In genomic region chr15:43751885-43752284, GRCh38 we compare ENCODE assay signal across 1 cellular context.
TF ChIP-seq lines count a peak whose summit lies in the region.

No MANE protein-coding gene starts in this region.

TF ChIP-seq in GM12878, 131 proteins besides CTCF, POLR2A, EP300 and RAD21:
- TF ChIP-seq KAT2A (conservative IDR thresholded peaks at IDR 0.05; ENCODE audit: control insufficient read depth, low read depth, low read length) (no peak), E4F1 (IDR thresholded peaks at IDR 0.05; ENCODE audit: borderline replicate concordance, partially characterized antibody) (no peak), ZBTB11 (CRISPR knock-in tag; IDR thresholded peaks at IDR 0.05) (no peak), FOXK2 (IDR thresholded peaks at IDR 0.05) (no peak), BMI1 (IDR thresholded peaks at IDR 0.05; ENCODE audit: borderline replicate concordance) (no peak), BRCA1 (IDR thresholded peaks at IDR 0.05; ENCODE audit: low read depth, low read length) (no peak), POLR2AphosphoS5 (IDR thresholded peaks at IDR 0.05; ENCODE audit: low read length) (no peak), EED (IDR thresholded peaks at IDR 0.05; ENCODE audit: low read depth) (no peak), FOS (IDR thresholded peaks at IDR 0.05; ENCODE audit: borderline replicate concordance, extremely low read depth, insufficient read length) (no peak), ESRRA (IDR thresholded peaks at IDR 0.05; ENCODE audit: low read length) (no peak), SP1 (IDR thresholded peaks at IDR 0.05; ENCODE audit: low read depth, low read length) (no peak), RFX5 (IDR thresholded peaks at IDR 0.05; ENCODE audit: low read depth, low read length) (no peak), POLR2AphosphoS2 (IDR thresholded peaks at IDR 0.05; ENCODE audit: low read depth, low read length) (no peak), E2F4 (IDR thresholded peaks at IDR 0.05; ENCODE audit: low read depth, low read length) (no peak), STAT1 (conservative IDR thresholded peaks at IDR 0.05) (no peak)
- TF ChIP-seq, protein P1, sequence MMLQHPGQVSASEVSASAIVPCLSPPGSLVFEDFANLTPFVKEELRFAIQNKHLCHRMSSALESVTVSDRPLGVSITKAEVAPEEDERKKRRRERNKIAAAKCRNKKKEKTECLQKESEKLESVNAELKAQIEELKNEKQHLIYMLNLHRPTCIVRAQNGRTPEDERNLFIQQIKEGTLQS (IDR thresholded peaks at IDR 0.05; ENCODE audit: borderline replicate concordance, extremely low read depth, low read depth, low read length): no peak
